Comparison of ENCODE assay signal across 8 cellular contexts in genomic region chr14:61477845-61478438, GRCh38.
DNase-seq lines count a peak whose midpoint lies in the region; ATAC-seq lines count a peak whose summit lies in the region.

No MANE protein-coding gene starts in this region.

- H3K4me3 Mint-ChIP-seq in activated T-cell treated with anti-CD3 and anti-CD28 coated beads, Interleukin-2, amount 50 U/mL, for 24 hours: peak overlapping the region; percentile 61
- H3K4me3 Mint-ChIP-seq in stimulated activated effector memory CD8-positive, alpha-beta T cell treated with anti-CD3 and anti-CD28 coated beads, Interleukin-12 subunit alpha, Interleukin-12 subunit beta, amount 100 ng/mL, for 72 hours: peak overlapping the region; percentile 74

- peaks cover 70% of the 10 kb centered on the region for H3K36me3 Mint-ChIP-seq in activated T-cell treated with anti-CD3 and anti-CD28 coated beads, Interleukin-2, amount 50 U/mL, for 24 hours (ENCODE audit: low read depth)
- H3K36me3 Mint-ChIP-seq in stimulated activated effector memory CD8-positive, alpha-beta T cell treated with anti-CD3 and anti-CD28 coated beads, Interleukin-12 subunit alpha, Interleukin-12 subunit beta, amount 100 ng/mL, for 72 hours: peaks cover 48% of the 10 kb centered on the region

- in situ Hi-C loops in ACHN (cut with HindIII; ENCODE audit: low pct_ligation_motif_present, low pct_unique_long_range_greater_than_20kb, low sequenced_read_pairs): no loop called here

- peaks cover 3% of the 10 kb centered on the region for H3K9me3 Mint-ChIP-seq in activated T-cell treated with anti-CD3 and anti-CD28 coated beads, Interleukin-2, amount 50 U/mL, for 24 hours
- H3K9me3 Mint-ChIP-seq in stimulated activated effector memory CD8-positive, alpha-beta T cell treated with anti-CD3 and anti-CD28 coated beads, Interleukin-12 subunit alpha, Interleukin-12 subunit beta, amount 100 ng/mL, for 72 hours: no peaks in the 10 kb centered on the region

- peak; percentile 29 for ATAC-seq in HG02588 (IDR thresholded peaks at IDR 0.05; ENCODE audit: unreplicated experiment)
- peak; percentile 47 to 61 for ATAC-seq in left cardiac atrium
- ATAC-seq in stimulated activated effector memory CD8-positive, alpha-beta T cell treated with anti-CD3 and anti-CD28 coated beads, Interleukin-12 subunit alpha, Interleukin-12 subunit beta, amount 100 ng/mL, for 72 hours: peak; percentile 29
- no peak for ATAC-seq in HG03196 (IDR thresholded peaks at IDR 0.05; ENCODE audit: unreplicated experiment)

- intact Hi-C loops in left cardiac atrium (cut with DNase I): loop anchor here in 1 of 2 donors (2.0 to 5.0 kb wide), 4 partner anchors 34 to 234 kb away; partner anchors contain the start of gene HIF1A

- H3K27ac Mint-ChIP-seq in activated T-cell treated with anti-CD3 and anti-CD28 coated beads, Interleukin-2, amount 50 U/mL, for 24 hours: peak overlapping the region; percentile 97
- H3K27ac Mint-ChIP-seq in stimulated activated effector memory CD8-positive, alpha-beta T cell treated with anti-CD3 and anti-CD28 coated beads, Interleukin-12 subunit alpha, Interleukin-12 subunit beta, amount 100 ng/mL, for 72 hours: peak overlapping the region; percentile 92

- peak; percentile 33 for DNase-seq in ACHN
- DNase-seq in activated T-cell treated with anti-CD3 and anti-CD28 coated beads, Interleukin-2, amount 50 U/mL, for 24 hours: peak; percentile 62
- DNase-seq in left cardiac atrium: peak; percentile 81
- peak in 1 of 2 donors; percentile 71 for DNase-seq in stimulated activated effector memory CD8-positive, alpha-beta T cell treated with anti-CD3 and anti-CD28 coated beads, Interleukin-12 subunit alpha, Interleukin-12 subunit beta, amount 100 ng/mL, for 72 hours (ENCODE audit: low spot score in 2 of 2)
- DNase-seq in NK-92 (lab: John Stamatoyannopoulos, UW; ENCODE audit: unreplicated experiment): no peak
- DNase-seq in NCI-H1105 (lab: John Stamatoyannopoulos, UW): no peak

- peaks cover 95% of the 10 kb centered on the region for H3K4me1 Mint-ChIP-seq in activated T-cell treated with anti-CD3 and anti-CD28 coated beads, Interleukin-2, amount 50 U/mL, for 24 hours (ENCODE audit: low read depth)
- peaks cover 97% of the 10 kb centered on the region for H3K4me1 Mint-ChIP-seq in stimulated activated effector memory CD8-positive, alpha-beta T cell treated with anti-CD3 and anti-CD28 coated beads, Interleukin-12 subunit alpha, Interleukin-12 subunit beta, amount 100 ng/mL, for 72 hours

- H3K27me3 Mint-ChIP-seq in activated T-cell treated with anti-CD3 and anti-CD28 coated beads, Interleukin-2, amount 50 U/mL, for 24 hours: no peaks in the 10 kb centered on the region

Comparison
In these comparisons a context has a peak if more than half of its experiments do, and no peak if none do; other contexts are left out.
1. DNase-seq: peak in ACHN (single experiment), activated T-cell treated with anti-CD3 and anti-CD28 coated beads, Interleukin-2, amount 50 U/mL, for 24 hours (single experiment) and left cardiac atrium (single experiment); none in NK-92 (single experiment) and NCI-H1105 (single experiment).